In the genomic region with DNA sequence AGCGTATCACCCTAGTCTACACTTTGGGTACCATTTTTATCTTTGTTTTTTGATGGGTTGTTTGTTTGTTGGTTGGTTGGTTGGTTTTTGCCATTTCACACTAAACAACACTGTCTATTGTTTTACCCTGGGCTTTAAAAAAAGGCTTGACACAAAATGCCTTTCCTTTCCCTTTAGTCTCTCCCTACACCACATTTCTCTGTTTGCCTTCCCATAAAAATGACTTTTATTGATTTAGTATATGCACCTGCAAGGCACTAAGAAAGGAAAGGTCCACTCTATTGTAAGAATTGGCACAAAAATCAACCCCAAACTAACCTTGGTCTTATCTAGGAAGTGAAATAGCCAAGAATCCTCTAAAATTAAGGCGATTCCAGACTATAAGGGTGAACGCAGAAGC, we compare ENCODE assay signal across 1 cellular context.
TF ChIP-seq lines count a peak whose summit lies in the region.

No MANE protein-coding gene starts in this region.

TF ChIP-seq in HepG2, 621 proteins besides CTCF, POLR2A, EP300 and RAD21 (continued from another document):
- TF ChIP-seq, protein P1, sequence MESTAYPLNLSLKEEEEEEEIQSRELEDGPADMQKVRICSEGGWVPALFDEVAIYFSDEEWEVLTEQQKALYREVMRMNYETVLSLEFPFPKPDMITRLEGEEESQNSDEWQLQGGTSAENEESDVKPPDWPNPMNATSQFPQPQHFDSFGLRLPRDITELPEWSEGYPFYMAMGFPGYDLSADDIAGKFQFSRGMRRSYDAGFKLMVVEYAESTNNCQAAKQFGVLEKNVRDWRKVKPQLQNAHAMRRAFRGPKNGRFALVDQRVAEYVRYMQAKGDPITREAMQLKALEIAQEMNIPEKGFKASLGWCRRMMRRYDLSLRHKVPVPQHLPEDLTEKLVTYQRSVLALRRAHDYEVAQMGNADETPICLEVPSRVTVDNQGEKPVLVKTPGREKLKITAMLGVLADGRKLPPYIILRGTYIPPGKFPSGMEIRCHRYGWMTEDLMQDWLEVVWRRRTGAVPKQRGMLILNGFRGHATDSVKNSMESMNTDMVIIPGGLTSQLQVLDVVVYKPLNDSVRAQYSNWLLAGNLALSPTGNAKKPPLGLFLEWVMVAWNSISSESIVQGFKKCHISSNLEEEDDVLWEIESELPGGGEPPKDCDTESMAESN (CRISPR knock-in tag; conservative IDR thresholded peaks at IDR 0.05) = no peak
- TF ChIP-seq, protein P2, sequence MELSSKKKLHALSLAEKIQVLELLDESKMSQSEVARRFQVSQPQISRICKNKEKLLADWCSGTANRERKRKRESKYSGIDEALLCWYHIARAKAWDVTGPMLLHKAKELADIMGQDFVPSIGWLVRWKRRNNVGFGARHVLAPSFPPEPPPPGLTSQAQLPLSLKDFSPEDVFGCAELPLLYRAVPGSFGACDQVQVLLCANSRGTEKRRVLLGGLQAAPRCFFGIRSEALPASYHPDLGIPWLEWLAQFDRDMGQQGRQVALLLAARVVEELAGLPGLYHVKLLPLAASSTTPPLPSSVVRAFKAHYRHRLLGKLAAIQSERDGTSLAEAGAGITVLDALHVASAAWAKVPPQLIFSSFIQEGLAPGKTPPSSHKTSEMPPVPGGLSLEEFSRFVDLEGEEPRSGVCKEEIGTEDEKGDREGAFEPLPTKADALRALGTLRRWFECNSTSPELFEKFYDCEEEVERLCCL (CRISPR knock-in tag; IDR thresholded peaks at IDR 0.05; ENCODE audit: borderline replicate concordance) = no peak
- TF ChIP-seq ZNF614 (CRISPR knock-in tag; IDR thresholded peaks at IDR 0.05; ENCODE audit: borderline replicate concordance) (no peak), ZNF138 (CRISPR knock-in tag; IDR thresholded peaks at IDR 0.05; ENCODE audit: low read depth) (no peak), ZNF570 (CRISPR knock-in tag; IDR thresholded peaks at IDR 0.05; ENCODE audit: borderline replicate concordance) (no peak), HMGA1 (CRISPR knock-in tag; conservative IDR thresholded peaks at IDR 0.05) (no peak), ZNF629 (CRISPR knock-in tag; conservative IDR thresholded peaks at IDR 0.05) (no peak), TCF12 (IDR thresholded peaks at IDR 0.05) (no peak), TCF12 (CRISPR knock-in tag; IDR thresholded peaks at IDR 0.05) (no peak)
- TF ChIP-seq, protein P3, sequence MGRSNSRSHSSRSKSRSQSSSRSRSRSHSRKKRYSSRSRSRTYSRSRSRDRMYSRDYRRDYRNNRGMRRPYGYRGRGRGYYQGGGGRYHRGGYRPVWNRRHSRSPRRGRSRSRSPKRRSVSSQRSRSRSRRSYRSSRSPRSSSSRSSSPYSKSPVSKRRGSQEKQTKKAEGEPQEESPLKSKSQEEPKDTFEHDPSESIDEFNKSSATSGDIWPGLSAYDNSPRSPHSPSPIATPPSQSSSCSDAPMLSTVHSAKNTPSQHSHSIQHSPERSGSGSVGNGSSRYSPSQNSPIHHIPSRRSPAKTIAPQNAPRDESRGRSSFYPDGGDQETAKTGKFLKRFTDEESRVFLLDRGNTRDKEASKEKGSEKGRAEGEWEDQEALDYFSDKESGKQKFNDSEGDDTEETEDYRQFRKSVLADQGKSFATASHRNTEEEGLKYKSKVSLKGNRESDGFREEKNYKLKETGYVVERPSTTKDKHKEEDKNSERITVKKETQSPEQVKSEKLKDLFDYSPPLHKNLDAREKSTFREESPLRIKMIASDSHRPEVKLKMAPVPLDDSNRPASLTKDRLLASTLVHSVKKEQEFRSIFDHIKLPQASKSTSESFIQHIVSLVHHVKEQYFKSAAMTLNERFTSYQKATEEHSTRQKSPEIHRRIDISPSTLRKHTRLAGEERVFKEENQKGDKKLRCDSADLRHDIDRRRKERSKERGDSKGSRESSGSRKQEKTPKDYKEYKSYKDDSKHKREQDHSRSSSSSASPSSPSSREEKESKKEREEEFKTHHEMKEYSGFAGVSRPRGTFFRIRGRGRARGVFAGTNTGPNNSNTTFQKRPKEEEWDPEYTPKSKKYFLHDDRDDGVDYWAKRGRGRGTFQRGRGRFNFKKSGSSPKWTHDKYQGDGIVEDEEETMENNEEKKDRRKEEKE (IDR thresholded peaks at IDR 0.05) = no peak
- TF ChIP-seq, protein P4, sequence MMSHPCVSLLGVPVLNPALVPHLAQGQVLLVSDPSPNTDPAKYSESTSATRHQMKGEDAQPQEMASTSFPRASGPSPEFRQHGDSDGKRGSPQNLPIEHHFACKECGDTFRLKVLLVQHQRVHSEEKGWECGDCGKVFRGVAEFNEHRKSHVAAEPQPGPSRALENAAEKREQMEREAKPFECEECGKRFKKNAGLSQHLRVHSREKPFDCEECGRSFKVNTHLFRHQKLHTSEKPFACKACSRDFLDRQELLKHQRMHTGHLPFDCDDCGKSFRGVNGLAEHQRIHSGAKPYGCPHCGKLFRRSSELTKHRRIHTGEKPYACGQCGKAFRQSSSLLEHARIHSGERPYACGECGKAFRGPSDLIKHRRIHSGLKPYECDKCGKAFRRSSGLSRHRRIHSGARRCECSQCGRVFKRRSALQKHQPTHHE (CRISPR knock-in tag; IDR thresholded peaks at IDR 0.05; ENCODE audit: borderline replicate concordance) = no peak
TF ChIP-seq in HepG2: peak in this region for 0.
